8 cellular contexts compared by ENCODE assay signal in genomic region chr11:6682936-6683861, GRCh38. TPM values are rescaled to one million over a fixed set of nuclear protein-coding genes. Genes with fewer than 3 reads are reported as not detected.
DNase-seq lines count a peak whose midpoint lies in the region; ATAC-seq and TF ChIP-seq lines count a peak whose summit lies in the region.

MRPL17 (minus strand) TSS chr11:6683340; CDS start chr11:6683296, 44 bp downstream.

- TF ChIP-seq CTCF in ascending aorta (IDR thresholded peaks at IDR 0.05) = peak; percentile 83 to 96 (median 89)
- peak; percentile 88 to 97 (median 94) for TF ChIP-seq CTCF in uterus (IDR thresholded peaks at IDR 0.05)

- H3K4me1 ChIP-seq in ascending aorta (peaks cover 0 to 9% of the 10 kb centered on the region in 2 donors), right cardiac atrium (ENCODE audit: control insufficient read depth, insufficient read depth, low read length) (no peaks in the 10 kb centered on the region), uterus (peaks cover 7 to 17% of the 10 kb centered on the region in 2 donors)

- no peaks in the 10 kb centered on the region for H3K27me3 Mint-ChIP-seq in T-helper 2 cell treated with Interferon-gamma antibody and Interleukin-4, amounts not matched to agents 5 μg/mL and 100 μg/mL, for 36 hours (ENCODE audit: low read depth)

- peak within 1 kb of the TSS; percentile 80 to 93 for H3K27ac ChIP-seq in ascending aorta
- peak within 1 kb of the TSS; percentile 76 for H3K27ac ChIP-seq in right cardiac atrium (ENCODE audit: low read length)
- peak within 1 kb of the TSS; percentile 89 to 93 for H3K27ac ChIP-seq in uterus

- intact Hi-C loops in ascending aorta (cut with DNase I) = loop anchor here (1.0 to 10.0 kb wide), 7 partner anchors 26 to 988 kb away; partner anchors contain the start of genes ILK, RRP8, SMPD1 and TPP1
- intact Hi-C loops in right cardiac atrium (cut with DNase I) = loop anchor here (2.0 to 10.0 kb wide), 5 partner anchors 70 to 156 kb away; partner anchors contain the start of genes TAF10 (in 3 of the 4), ILK (in 1 of the 4) and RRP8 (in 1 of the 4)
- intact Hi-C loops in uterus (cut with DNase I; ENCODE audit: low total_unique reads) = loop anchor here (5.0 to 10.0 kb wide), 2 partner anchors 68 to 146 kb away; partner anchors contain the start of genes TAF10 and TPP1

- peak within 1 kb of the TSS; percentile 97 for H3K4me3 Mint-ChIP-seq in T-helper 2 cell treated with Interferon-gamma antibody and Interleukin-4, amounts not matched to agents 5 μg/mL and 100 μg/mL, for 36 hours

- H3K36me3 ChIP-seq in ascending aorta (peaks cover 0 to 7% of the 10 kb centered on the region in 2 donors), uterus (no peaks in the 10 kb centered on the region)

- H3K36me3 Mint-ChIP-seq in T-helper 2 cell treated with Interferon-gamma antibody and Interleukin-4, amounts not matched to agents 5 μg/mL and 100 μg/mL, for 36 hours (ENCODE audit: low read depth) = peaks cover 30% of the 10 kb centered on the region

- under 1% methylated on average over 70 of the region's 70 CpGs for WGBS in right cardiac atrium

- DNase-seq in NCI-H1930 (lab: John Stamatoyannopoulos, UW) (peak; percentile 99), ascending aorta (ENCODE audit: low spot score in 2 of 2) (peak; percentile 96 to 100), right cardiac atrium (peak; percentile 99 to 100 (median 99)), pulmonary artery endothelial cell (ENCODE audit: low read depth, low spot score) (peak; percentile 95), uterus (peak; percentile 99 to 100)
- DNase-seq in T-helper 2 cell treated with Interferon-gamma antibody and Interleukin-4, amounts not matched to agents 5 μg/mL and 100 μg/mL, for 36 hours (ENCODE audit: low spot score) = peak; percentile 100

- peak; percentile 94 for ATAC-seq in GM18505 (IDR thresholded peaks at IDR 0.05; ENCODE audit: unreplicated experiment)
- ATAC-seq in HG02973 (IDR thresholded peaks at IDR 0.05; ENCODE audit: unreplicated experiment) = peak; percentile 91
- peak; percentile 97 to 98 for ATAC-seq in right cardiac atrium

- H3K27ac Mint-ChIP-seq in T-helper 2 cell treated with Interferon-gamma antibody and Interleukin-4, amounts not matched to agents 5 μg/mL and 100 μg/mL, for 36 hours = peak within 1 kb of the TSS; percentile 97

- peak within 1 kb of the TSS; percentile 81 to 90 for H3K4me3 ChIP-seq in ascending aorta
- peak within 1 kb of the TSS; percentile 56 for H3K4me3 ChIP-seq in right cardiac atrium (ENCODE audit: low read length)
- H3K4me3 ChIP-seq in uterus = peak within 1 kb of the TSS; percentile 93 to 98

- no peaks in the 10 kb centered on the region for H3K27me3 ChIP-seq in ascending aorta
- H3K27me3 ChIP-seq in right cardiac atrium (ENCODE audit: control insufficient read depth, insufficient read depth) = no peaks in the 10 kb centered on the region
- no peaks in the 10 kb centered on the region for H3K27me3 ChIP-seq in uterus

- no peaks in the 10 kb centered on the region for H3K9me3 Mint-ChIP-seq in T-helper 2 cell treated with Interferon-gamma antibody and Interleukin-4, amounts not matched to agents 5 μg/mL and 100 μg/mL, for 36 hours

- no peaks in the 10 kb centered on the region for H3K9me3 ChIP-seq in ascending aorta
- no peaks in the 10 kb centered on the region for H3K9me3 ChIP-seq in right cardiac atrium (ENCODE audit: control insufficient read depth, low read length)
- no peaks in the 10 kb centered on the region for H3K9me3 ChIP-seq in uterus

- H3K4me1 Mint-ChIP-seq in T-helper 2 cell treated with Interferon-gamma antibody and Interleukin-4, amounts not matched to agents 5 μg/mL and 100 μg/mL, for 36 hours (ENCODE audit: low read depth) = peaks cover 16% of the 10 kb centered on the region

- TF ChIP-seq POLR2A in GM18505 (IDR thresholded peaks at IDR 0.05; ENCODE audit: borderline replicate concordance, extremely low read depth, insufficient read depth, insufficient read length) (peak; percentile 91), uterus (IDR thresholded peaks at IDR 0.05) (peak; percentile 71 to 83)

RNA-seq across cellular contexts. Expression of gene MRPL17, which starts in this region (rescaled TPM):
- total RNA-seq in ascending aorta (12.9 TPM), right cardiac atrium (10 to 100 TPM; 36.7 to 45.1 (median 41.9) TPM), pulmonary artery endothelial cell (75.5 and 91.9 TPM in 2 replicates), uterus (100 to 1,000 TPM in 1 of 4 donors, 10 to 100 TPM in 3; 30.6 to 452 (median 55.0) TPM)
- polyA plus RNA-seq in right cardiac atrium = 44.7 TPM

Comparison
In these comparisons a context has a peak if more than half of its experiments do, and no peak if none do; other contexts are left out.
1. Peak in every context shown above with its lines: DNase-seq, ATAC-seq, H3K4me3 ChIP-seq and H3K27ac ChIP-seq.